In the genomic region with DNA sequence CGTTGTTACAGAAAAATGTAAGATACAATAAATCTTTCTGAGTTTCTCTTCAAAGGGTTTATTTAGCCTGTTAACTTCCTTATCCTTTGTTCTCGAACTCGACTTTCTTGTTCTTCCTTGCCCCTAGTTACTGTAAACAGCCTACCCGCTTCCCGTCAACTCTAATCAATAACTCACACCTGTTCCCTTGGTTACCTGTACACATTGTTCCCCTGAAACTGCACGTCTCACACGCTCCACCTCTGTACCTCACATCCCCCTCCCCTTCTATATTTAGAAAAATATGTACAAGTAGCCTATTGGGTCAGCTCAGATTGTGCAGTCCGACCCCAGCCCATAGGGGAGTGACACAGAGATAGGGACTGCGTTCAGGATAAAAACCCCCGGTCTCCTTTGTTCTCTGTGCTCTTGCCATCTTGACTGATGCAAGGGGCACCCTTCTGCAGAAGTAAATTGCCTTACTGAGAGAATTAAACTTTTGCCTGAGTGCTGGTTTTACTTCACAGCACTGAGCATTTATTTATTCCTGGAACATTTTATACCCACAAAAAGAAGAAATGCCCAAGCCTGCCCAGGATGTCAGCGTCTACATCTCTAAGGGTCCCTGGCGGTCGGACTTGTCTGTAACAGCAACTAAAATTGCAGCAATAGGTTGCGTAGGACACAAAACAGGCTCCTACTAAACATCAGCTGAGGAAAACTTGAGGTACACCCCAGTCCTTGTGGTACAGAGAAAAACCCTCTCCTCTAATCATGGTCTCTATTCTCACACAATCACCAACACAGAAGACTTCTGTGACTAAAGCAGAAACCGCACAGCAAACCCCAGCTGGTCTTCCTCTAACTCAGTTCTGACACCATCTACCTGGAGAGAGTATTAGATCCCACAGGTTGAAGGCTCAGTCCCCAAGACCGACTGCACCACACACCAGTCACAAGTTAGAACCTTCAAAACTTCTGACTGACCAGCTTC, we compare ENCODE assay signal across 14 cellular contexts. TPM values are rescaled to one million over a fixed set of nuclear protein-coding genes. Genes with fewer than 3 reads are reported as not detected.
DNase-seq lines count a peak whose midpoint lies in the region; ATAC-seq, FAIRE-seq and TF ChIP-seq lines count a peak whose summit lies in the region.
"Had no signal": no experiment of that assay in that cellular context is flagged by ENCODE, and none has a peak within 500 bp of the region (broad histone marks: within the 10 kb centered on the region; RNA-seq: fewer than 3 reads in every experiment).

No MANE protein-coding gene starts in this region.

- no peak overlapping the region for H3K4me2 ChIP-seq in astrocyte (ENCODE audit: low read length)

- H3K27ac Mint-ChIP-seq in activated naive CD4-positive, alpha-beta T cell treated with anti-CD3 and anti-CD28 coated beads, Interleukin-2, amount 50 U/mL, for 72 hours: peak overlapping the region; percentile 68 to 96
- H3K27ac Mint-ChIP-seq in astrocyte (ENCODE audit: unreplicated experiment): peak overlapping the region; percentile 1

- peaks cover 11% of the 10 kb centered on the region for H3K36me3 ChIP-seq in astrocyte (ENCODE audit: insufficient read depth, low read length)
- H3K36me3 ChIP-seq in transverse colon: peaks cover 0 to 8% (median 4%) of the 10 kb centered on the region in 4 donors

- H3K4me3 Mint-ChIP-seq in astrocyte (ENCODE audit: unreplicated experiment): no peak overlapping the region

- no peaks in the 10 kb centered on the region for H3K4me1 Mint-ChIP-seq in astrocyte (ENCODE audit: low read depth, unreplicated experiment)

- peaks cover 95% of the 10 kb centered on the region for H3K79me2 ChIP-seq in astrocyte (ENCODE audit: insufficient read depth, low read length)

- no peak for FAIRE-seq in astrocyte (lab: Jason Lieb, UNC)

- no peak overlapping the region for H3K9ac ChIP-seq in astrocyte (ENCODE audit: low read length)

- H3K36me3 Mint-ChIP-seq in activated naive CD4-positive, alpha-beta T cell treated with anti-CD3 and anti-CD28 coated beads, Interleukin-2, amount 50 U/mL, for 72 hours: peaks cover 12 to 34% of the 10 kb centered on the region in 2 donors
- peaks cover 19% of the 10 kb centered on the region for H3K36me3 Mint-ChIP-seq in astrocyte (ENCODE audit: low read depth, unreplicated experiment)

- H4K20me1 ChIP-seq in astrocyte (ENCODE audit: insufficient read depth, low read length): peaks cover 92% of the 10 kb centered on the region

- H2AFZ ChIP-seq in astrocyte (ENCODE audit: low read depth, low read length): no peak overlapping the region

- TF ChIP-seq CTCF in astrocyte (IDR thresholded peaks at IDR 0.05; ENCODE audit: insufficient read depth, low read depth, low read length) (no peak), transverse colon (IDR thresholded peaks at IDR 0.05) (no peak), GM10266 (IDR thresholded peaks at IDR 0.05; ENCODE audit: control insufficient read depth, insufficient read depth, low read depth, missing control alignments) (no peak)

- H3K9me3 ChIP-seq in astrocyte (ENCODE audit: insufficient read depth, low read depth, low read length): no peaks in the 10 kb centered on the region
- no peaks in the 10 kb centered on the region for H3K9me3 ChIP-seq in transverse colon
- H3K9me3 ChIP-seq: testis had no signal

- H3K4me3 ChIP-seq in astrocyte (ENCODE audit: insufficient read depth, low read depth, low read length) (no peak overlapping the region), transverse colon (no peak overlapping the region)
- H3K4me3 ChIP-seq: testis had no signal

- H3K27ac ChIP-seq in astrocyte (ENCODE audit: low read depth, low read length) (no peak overlapping the region), transverse colon (peak overlapping the region; percentile 50 to 75 (median 74))
- H3K27ac ChIP-seq: testis had no signal

- no peaks in the 10 kb centered on the region for H3K9me3 Mint-ChIP-seq in activated naive CD4-positive, alpha-beta T cell treated with anti-CD3 and anti-CD28 coated beads, Interleukin-2, amount 50 U/mL, for 72 hours
- H3K9me3 Mint-ChIP-seq in astrocyte (ENCODE audit: unreplicated experiment): no peaks in the 10 kb centered on the region

- TF ChIP-seq EP300 in transverse colon (IDR thresholded peaks at IDR 0.05; ENCODE audit: low read depth): peak; percentile 69

- in situ Hi-C loops in transverse colon (cut with MboI; ENCODE audit: low pct_ligation_motif_present in 1 of 4, low pct_unique_long_range_greater_than_20kb in 1 of 4, low sequenced_read_pairs in 3 of 4): no loop called here

- 41 to 64% methylated on average over 10 to 16 of the region's 16 CpGs for WGBS in transverse colon (ENCODE audit: low coverage in 1 of 2), 2 donors

- peak in 1 of 2 donors; percentile 68 for ATAC-seq in activated naive CD4-positive, alpha-beta T cell treated with anti-CD3 and anti-CD28 coated beads, Interleukin-2, amount 50 U/mL, for 72 hours
- ATAC-seq in left colon: peak; percentile 76
- ATAC-seq in GM18517 (IDR thresholded peaks at IDR 0.05; ENCODE audit: unreplicated experiment): no peak

- DNase-seq in activated naive CD4-positive, alpha-beta T cell treated with anti-CD3 and anti-CD28 coated beads, Interleukin-2, amount 50 U/mL, for 72 hours (ENCODE audit: low spot score in 2 of 2): no peak
- DNase-seq in activated naive CD4-positive, alpha-beta T cell treated with anti-CD3 and anti-CD28 coated beads, Interleukin-2, amount 50 U/mL, for 16 hours: no peak
- no peak for DNase-seq in astrocyte (ENCODE audit: low read depth)
- DNase-seq in left colon: peak in 1 of 2 donors; percentile 54
- DNase-seq in transverse colon: no peak
- no peak for DNase-seq in GM10266 (ENCODE audit: extremely low spot score)
- no peak for DNase-seq in activated CD8-positive, alpha-beta memory T cell treated with anti-CD3 and anti-CD28 coated beads, Interleukin-2, amount 50 U/mL, for 48 hours
- DNase-seq: central memory CD4-positive, alpha-beta T cell; foreskin fibroblast; kidney glomerular epithelial cell; NCI-H1105 treated with DMSO at 0.1 percent for 48 hours; T1000; testis had no signal

- intact Hi-C loops in left colon (cut with DNase I, micrococcal nuclease) (no loop called here), transverse colon (cut with DNase I; ENCODE audit: low total_unique reads) (no loop called here)

- TF ChIP-seq POLR2A in transverse colon (IDR thresholded peaks at IDR 0.05): no peak

- H3K27me3 Mint-ChIP-seq in astrocyte (ENCODE audit: low read depth, unreplicated experiment): no peaks in the 10 kb centered on the region

- H3K27me3 ChIP-seq in astrocyte (ENCODE audit: insufficient read depth, low read length) (no peaks in the 10 kb centered on the region), transverse colon (no peaks in the 10 kb centered on the region)
- H3K27me3 ChIP-seq: testis had no signal

- H3K4me1 ChIP-seq in astrocyte (ENCODE audit: insufficient read depth, low read length): peaks cover 2% of the 10 kb centered on the region
- peaks cover 0 to 9% (median 3%) of the 10 kb centered on the region in 4 donors for H3K4me1 ChIP-seq in transverse colon

RNA-seq across cellular contexts. Expression of a gene that starts 11.3 kb away (rescaled TPM):
- 10 to 100 TPM; 33.9 to 89.9 TPM for total RNA-seq in activated naive CD4-positive, alpha-beta T cell treated with anti-CD3 and anti-CD28 coated beads, Interleukin-2, amount 50 U/mL, for 72 hours
- total RNA-seq in astrocyte (74.3 and 75.4 TPM in 2 replicates), left colon (10 to 100 TPM; 67.1 to 77.9 TPM), transverse colon (100 to 1,000 TPM in 1 of 4 donors, 10 to 100 TPM in 3; 68.1 to 108 (median 83.6) TPM)
